8 cellular contexts compared by ENCODE assay signal in genomic region chr6:44655368-44656342, GRCh38.
A peak's percentile ranks its signal among the peaks of the same experiment; 100 is the strongest.
DNase-seq lines count a peak whose midpoint lies in the region; ATAC-seq and TF ChIP-seq lines count a peak whose summit lies in the region.

No MANE protein-coding gene starts in this region.

- peaks cover 8% of the 10 kb centered on the region for H3K9me3 Mint-ChIP-seq in glutamatergic neuron (ENCODE audit: unreplicated experiment)

- no peaks in the 10 kb centered on the region for H3K27me3 ChIP-seq in parathyroid adenoma (ENCODE audit: control insufficient read depth, insufficient read depth, low read length)
- H3K27me3 ChIP-seq in transverse colon, result no peaks in the 10 kb centered on the region

- H3K4me1 Mint-ChIP-seq in glutamatergic neuron (ENCODE audit: low read depth, unreplicated experiment), result peaks cover 3% of the 10 kb centered on the region

- H3K27ac ChIP-seq in parathyroid adenoma (no peak overlapping the region), transverse colon (no peak overlapping the region)

- TF ChIP-seq POLR2A in transverse colon (IDR thresholded peaks at IDR 0.05), result no peak

- H3K27me3 Mint-ChIP-seq in glutamatergic neuron (ENCODE audit: unreplicated experiment), result peaks cover 1% of the 10 kb centered on the region

- ATAC-seq in SK-N-SH treated with all-trans-retinoic acid at 6 μM for 48 hours, result peak; percentile 88

- H3K9ac ChIP-seq in parathyroid adenoma, result no peak overlapping the region

- TF ChIP-seq CTCF in glutamatergic neuron (IDR thresholded peaks at IDR 0.05; ENCODE audit: partially characterized antibody, unreplicated experiment) (peak; percentile 88), parathyroid adenoma (IDR thresholded peaks at IDR 0.05) (peak; percentile 90), transverse colon (IDR thresholded peaks at IDR 0.05) (peak; percentile 84 to 96 (median 91))

- no peaks in the 10 kb centered on the region for H3K36me3 Mint-ChIP-seq in glutamatergic neuron (ENCODE audit: unreplicated experiment)

- H3K4me3 ChIP-seq in parathyroid adenoma (ENCODE audit: low read depth, low read length) (no peak overlapping the region), transverse colon (no peak overlapping the region)

- H3K4me1 ChIP-seq in parathyroid adenoma (no peaks in the 10 kb centered on the region), transverse colon (peaks cover 0 to 16% (median 4%) of the 10 kb centered on the region in 4 donors)

- H3K79me2 ChIP-seq in parathyroid adenoma, result no peaks in the 10 kb centered on the region

- no peak overlapping the region for H3K4me3 Mint-ChIP-seq in glutamatergic neuron (ENCODE audit: unreplicated experiment)

- H3K36me3 ChIP-seq in parathyroid adenoma (ENCODE audit: control insufficient read depth, insufficient read depth, low read length) (no peaks in the 10 kb centered on the region), transverse colon (no peaks in the 10 kb centered on the region)

- no peak overlapping the region for H3K4me2 ChIP-seq in parathyroid adenoma (ENCODE audit: low read length)

- H3K9me3 ChIP-seq in parathyroid adenoma (ENCODE audit: control insufficient read depth, low read length) (no peaks in the 10 kb centered on the region), transverse colon (no peaks in the 10 kb centered on the region)

- peak; percentile 73 for TF ChIP-seq EP300 in transverse colon (IDR thresholded peaks at IDR 0.05; ENCODE audit: low read depth)

- no peak overlapping the region for H3K27ac Mint-ChIP-seq in glutamatergic neuron (ENCODE audit: unreplicated experiment)

- H2AFZ ChIP-seq in parathyroid adenoma, result peak overlapping the region; percentile 53

- DNase-seq in NCI-H1436 (lab: John Stamatoyannopoulos, UW) (peak; percentile 43), NCI-H1436 treated with DMSO at 0.1 percent for 48 hours (lab: John Stamatoyannopoulos, UW) (no peak), Kasumi-1 (lab: John Stamatoyannopoulos, UW) (peak; percentile 69 to 79), glutamatergic neuron (peak; percentile 91), transverse colon (peak; percentile 78)
- DNase-seq in activated naive CD4-positive, alpha-beta T cell treated with Interleukin-2 at 50 U/mL for 16 hours, result peak; percentile 78

- intact Hi-C loops in transverse colon (cut with DNase I; ENCODE audit: low total_unique reads), result loop anchor here (10.0 kb wide), 2 partner anchors 719 to 1059 kb away; partner anchors contain the start of gene SUPT3H

- 10 to 35% methylated on average over 2 to 26 of the region's 26 CpGs for WGBS in transverse colon (ENCODE audit: low coverage in 1 of 2), 2 donors

- in situ Hi-C loops in transverse colon (cut with MboI; ENCODE audit: low pct_ligation_motif_present in 1 of 4, low pct_unique_long_range_greater_than_20kb in 1 of 4, low sequenced_read_pairs in 3 of 4), result loop anchor here (5.0 to 25.0 kb wide), 6 partner anchors 757 to 1257 kb away; no protein-coding TSS in a partner anchor

TF ChIP-seq in SK-N-SH treated with all-trans-retinoic acid at 6 μM for 48 hours, 23 proteins besides CTCF, POLR2A, EP300 and RAD21:
- no peak for TF ChIP-seq OSR1 (CRISPR knock-in tag; IDR thresholded peaks at IDR 0.05)
- no peak for TF ChIP-seq PPARA (CRISPR knock-in tag; IDR thresholded peaks at IDR 0.05; ENCODE audit: borderline replicate concordance)
- TF ChIP-seq CSDC2 (CRISPR knock-in tag; IDR thresholded peaks at IDR 0.05), result no peak
- TF ChIP-seq SNAI2 (CRISPR knock-in tag; IDR thresholded peaks at IDR 0.05), result no peak
- no peak for TF ChIP-seq ZFP30 (CRISPR knock-in tag; IDR thresholded peaks at IDR 0.05)
- TF ChIP-seq BACH2 (CRISPR knock-in tag; IDR thresholded peaks at IDR 0.05; ENCODE audit: borderline replicate concordance), result no peak
- no peak for TF ChIP-seq ARNTL (CRISPR knock-in tag; IDR thresholded peaks at IDR 0.05; ENCODE audit: borderline replicate concordance, low read depth)
- TF ChIP-seq ZNF8 (CRISPR knock-in tag; IDR thresholded peaks at IDR 0.05), result no peak
- TF ChIP-seq TSHZ2 (CRISPR knock-in tag; IDR thresholded peaks at IDR 0.05), result no peak
- TF ChIP-seq PATZ1 (CRISPR knock-in tag; IDR thresholded peaks at IDR 0.05; ENCODE audit: borderline replicate concordance), result no peak
